ENCODE assay signal across 8 cellular contexts in genomic region chr1:155277070-155277895, GRCh38. TPM values are rescaled to one million over a fixed set of nuclear protein-coding genes. Genes with fewer than 3 reads are reported as not detected.
A peak's percentile ranks its signal among the peaks of the same experiment; 100 is the strongest.
DNase-seq lines count a peak whose midpoint lies in the region; ATAC-seq, FAIRE-seq and TF ChIP-seq lines count a peak whose summit lies in the region.

Gene HCN3 (plus strand): TSS chr1:155277463. CDS start chr1:155277591, 128 bp downstream.

- peaks cover 7% of the 10 kb centered on the region for H3K79me2 ChIP-seq in GM23338 (replicated peaks; ENCODE audit: insufficient read depth)
- peaks cover 6% of the 10 kb centered on the region for H3K79me2 ChIP-seq in fibroblast of lung (ENCODE audit: control insufficient read depth, insufficient read depth, low read length)

- H3K4me2 ChIP-seq in GM23338 (peak within 1 kb of the TSS; percentile 96), fibroblast of lung (ENCODE audit: extremely low read depth, insufficient read depth, low read length) (peak within 1 kb of the TSS; percentile 83)

- no peaks in the 10 kb centered on the region for H3K9me3 ChIP-seq in fibroblast of lung (ENCODE audit: control insufficient read depth, insufficient read depth, low read depth, low read length)
- no peaks in the 10 kb centered on the region for H3K9me3 ChIP-seq in naive thymus-derived CD4-positive, alpha-beta T cell (ENCODE audit: control insufficient read depth in 2 of 3, low read length in 3 of 3)

- H3K36me3 ChIP-seq in GM23338 (ENCODE audit: insufficient read depth) (no peaks in the 10 kb centered on the region), fibroblast of lung (ENCODE audit: control insufficient read depth, insufficient read depth, low read length) (no peaks in the 10 kb centered on the region)
- peaks cover 0 to 3% (median 0%) of the 10 kb centered on the region in 3 experiments for H3K36me3 ChIP-seq in naive thymus-derived CD4-positive, alpha-beta T cell (ENCODE audit: control insufficient read depth in 2 of 3, insufficient read depth in 3 of 3, low read length in 3 of 3)

- H3K27ac ChIP-seq in GM23338 (ENCODE audit: low read depth) (no peak within 1 kb of the TSS), fibroblast of lung (ENCODE audit: insufficient read depth, low read length) (no peak within 1 kb of the TSS)
- H3K27ac ChIP-seq in naive thymus-derived CD4-positive, alpha-beta T cell (ENCODE audit: low read depth, low read length): peak within 1 kb of the TSS; percentile 36

- peak; percentile 61 for ATAC-seq in GM23338
- ATAC-seq in naive thymus-derived CD4-positive, alpha-beta T cell: peak; percentile 71
- ATAC-seq in stimulated activated effector memory CD8-positive, alpha-beta T cell treated with anti-CD3 and anti-CD28 coated beads, Interleukin-12 subunit alpha, Interleukin-12 subunit beta, amount 100 ng/mL, for 72 hours: peak; percentile 77

- H3K4me1 Mint-ChIP-seq in GM23338: peaks cover 35% of the 10 kb centered on the region
- peaks cover 24 to 47% (median 38%) of the 10 kb centered on the region in 7 donors for H3K4me1 Mint-ChIP-seq in naive thymus-derived CD4-positive, alpha-beta T cell
- H3K4me1 Mint-ChIP-seq in stimulated activated effector memory CD8-positive, alpha-beta T cell treated with anti-CD3 and anti-CD28 coated beads, Interleukin-12 subunit alpha, Interleukin-12 subunit beta, amount 100 ng/mL, for 72 hours: peaks cover 41% of the 10 kb centered on the region

- H3K9ac ChIP-seq in fibroblast of lung (ENCODE audit: insufficient read depth, low read length): peak within 1 kb of the TSS; percentile 49

- H3K36me3 Mint-ChIP-seq in GM23338 (ENCODE audit: low read depth): peaks cover 7% of the 10 kb centered on the region
- H3K36me3 Mint-ChIP-seq in naive thymus-derived CD4-positive, alpha-beta T cell: peaks cover 0 to 10% (median 0%) of the 10 kb centered on the region in 5 donors
- peaks cover 14% of the 10 kb centered on the region for H3K36me3 Mint-ChIP-seq in stimulated activated effector memory CD8-positive, alpha-beta T cell treated with anti-CD3 and anti-CD28 coated beads, Interleukin-12 subunit alpha, Interleukin-12 subunit beta, amount 100 ng/mL, for 72 hours

- no peak for FAIRE-seq in RCC 7860 (lab: Jason Lieb, UNC)

- CTCF ChIA-PET in naive thymus-derived CD4-positive, alpha-beta T cell (lab: Charles Lee): interaction anchor here (1.2 kb wide), 1 partner anchor 46 kb away, joined by 6 read pairs; no protein-coding TSS in a partner anchor

- peaks cover 4% of the 10 kb centered on the region; the same call in 2 of the 3 replicates for H3K9me3 Mint-ChIP-seq in GM23338
- H3K9me3 Mint-ChIP-seq in naive thymus-derived CD4-positive, alpha-beta T cell: no peaks in the 10 kb centered on the region
- no peaks in the 10 kb centered on the region for H3K9me3 Mint-ChIP-seq in stimulated activated effector memory CD8-positive, alpha-beta T cell treated with anti-CD3 and anti-CD28 coated beads, Interleukin-12 subunit alpha, Interleukin-12 subunit beta, amount 100 ng/mL, for 72 hours

- TF ChIP-seq CTCF in GM23338 (conservative IDR thresholded peaks at IDR 0.05; ENCODE audit: low read depth in 2 of 2): peak; percentile 45 to 66
- peak; percentile 28 to 29 for TF ChIP-seq CTCF in fibroblast of lung (conservative IDR thresholded peaks at IDR 0.05 in 1 of 2, IDR thresholded peaks at IDR 0.05 in 1 of 2; ENCODE audit: low read depth in 1 of 2, low read length in 2 of 2)

- H3K27me3 ChIP-seq in GM23338 (ENCODE audit: insufficient read depth): no peaks in the 10 kb centered on the region
- no peaks in the 10 kb centered on the region for H3K27me3 ChIP-seq in fibroblast of lung (ENCODE audit: control insufficient read depth, insufficient read depth, low read length)
- no peaks in the 10 kb centered on the region for H3K27me3 ChIP-seq in naive thymus-derived CD4-positive, alpha-beta T cell (ENCODE audit: control insufficient read depth in 2 of 2, insufficient read depth in 2 of 2, low read length in 2 of 2)

- peaks cover 24% of the 10 kb centered on the region for H3F3A ChIP-seq in GM23338 (replicated peaks; ENCODE audit: low read depth)

- DNase-seq in DMS79 (lab: John Stamatoyannopoulos, UW) (peak; percentile 94), GM23338 (ENCODE audit: low spot score) (peak; percentile 100), LHCN-M2 (ENCODE audit: low read depth) (peak; percentile 93), RCC 7860 (ENCODE audit: low spot score) (peak; percentile 90), activated T-helper 1 cell treated with Interleukin-2 at 50 U/mL for 16 hours (ENCODE audit: low read depth) (peak; percentile 85), fibroblast of lung (ENCODE audit: low read depth in 2 of 2) (peak; percentile 85 to 96)
- peak; percentile 68 to 95 (median 70) for DNase-seq in naive thymus-derived CD4-positive, alpha-beta T cell
- peak; percentile 93 to 97 for DNase-seq in stimulated activated effector memory CD8-positive, alpha-beta T cell treated with anti-CD3 and anti-CD28 coated beads, Interleukin-12 subunit alpha, Interleukin-12 subunit beta, amount 100 ng/mL, for 72 hours (ENCODE audit: low spot score in 2 of 2)

- peak within 1 kb of the TSS; percentile 73 for H3K4me3 Mint-ChIP-seq in GM23338
- H3K4me3 Mint-ChIP-seq in naive thymus-derived CD4-positive, alpha-beta T cell: peak within 1 kb of the TSS; percentile 75 to 90 (median 86)
- peak within 1 kb of the TSS; percentile 75 for H3K4me3 Mint-ChIP-seq in stimulated activated effector memory CD8-positive, alpha-beta T cell treated with anti-CD3 and anti-CD28 coated beads, Interleukin-12 subunit alpha, Interleukin-12 subunit beta, amount 100 ng/mL, for 72 hours

- H2AFZ ChIP-seq in GM23338 (peak within 1 kb of the TSS; percentile 72), fibroblast of lung (ENCODE audit: low read length) (peak within 1 kb of the TSS; percentile 63)

- no peaks in the 10 kb centered on the region for H3K9me2 ChIP-seq in GM23338 (ENCODE audit: insufficient read depth)

- no peak within 1 kb of the TSS for H3K27ac Mint-ChIP-seq in GM23338
- H3K27ac Mint-ChIP-seq in naive thymus-derived CD4-positive, alpha-beta T cell: peak within 1 kb of the TSS in 8 of 9 donors; percentile 44 to 83 (median 69)
- peak within 1 kb of the TSS; percentile 76 for H3K27ac Mint-ChIP-seq in stimulated activated effector memory CD8-positive, alpha-beta T cell treated with anti-CD3 and anti-CD28 coated beads, Interleukin-12 subunit alpha, Interleukin-12 subunit beta, amount 100 ng/mL, for 72 hours

- H3K4me3 ChIP-seq in GM23338 (peak within 1 kb of the TSS; percentile 89), fibroblast of lung (replicated peaks in 1 of 4; ENCODE audit: control extremely low read depth in 1 of 4, insufficient read depth in 1 of 4, low read depth in 3 of 4, low read length in 4 of 4) (peak within 1 kb of the TSS; percentile 58 to 83 (median 67))
- H3K4me3 ChIP-seq in naive thymus-derived CD4-positive, alpha-beta T cell (ENCODE audit: low read length): peak within 1 kb of the TSS; percentile 59

- peaks cover 18% of the 10 kb centered on the region for H3K27me3 Mint-ChIP-seq in GM23338 (ENCODE audit: insufficient read depth, low read depth, poor library complexity)
- peaks cover 0 to 11% (median 0%) of the 10 kb centered on the region in 5 donors for H3K27me3 Mint-ChIP-seq in naive thymus-derived CD4-positive, alpha-beta T cell

- H4K20me1 ChIP-seq in GM23338 (replicated peaks; ENCODE audit: insufficient read depth) (peaks cover 2% of the 10 kb centered on the region; the same call in 1 of the 2 replicates), fibroblast of lung (ENCODE audit: control insufficient read depth, extremely low read depth, insufficient read depth, low read length) (no peaks in the 10 kb centered on the region)

- H3K4me1 ChIP-seq in GM23338 (ENCODE audit: insufficient read depth) (peaks cover 31% of the 10 kb centered on the region), fibroblast of lung (ENCODE audit: control insufficient read depth, extremely low read depth, insufficient read depth, low read length) (peaks cover 9% of the 10 kb centered on the region)
- peaks cover 18 to 19% of the 10 kb centered on the region in 2 donors for H3K4me1 ChIP-seq in naive thymus-derived CD4-positive, alpha-beta T cell (ENCODE audit: control insufficient read depth in 2 of 2, insufficient read depth in 2 of 2, low read length in 2 of 2)

- intact Hi-C loops in naive thymus-derived CD4-positive, alpha-beta T cell (cut with micrococcal nuclease): loop anchor here (1.0 to 10.0 kb wide), 9 partner anchors 15 to 778 kb away; partner anchors contain the start of genes FDPS (in 2 of the 2), DAP3 (in 1 of the 2), LAMTOR2 (in 1 of the 2) and SCAMP3 (in 1 of the 2)

- POLR2A ChIA-PET in naive thymus-derived CD4-positive, alpha-beta T cell (lab: Charles Lee): interaction anchor here (1.2 to 1.6 kb wide), 3 partner anchors 15 to 46 kb away, joined by 4 to 5 read pairs (median 4); partner anchors contain the start of genes RUSC1 and SCAMP3

TF ChIP-seq in GM23338, 12 proteins besides CTCF, POLR2A, EP300 and RAD21 (continues in another document):
- no peak for TF ChIP-seq NANOG (IDR thresholded peaks at IDR 0.05; ENCODE audit: borderline replicate concordance)

RNA-seq across cellular contexts. Expression of gene HCN3, which starts in this region (rescaled TPM):
- total RNA-seq in GM23338 (2014; rRNA removed; shearing (Covaris generic)): 3.5 and 4.9 TPM in 2 replicates
- polyA plus RNA-seq in GM23338 (2016; fragmentation: Nextera tagmentation; extraction: Ambion mirVana) (3.4 and 4.6 TPM in 2 replicates), fibroblast of lung (0.79 and 0.86 TPM in 2 replicates)
- total RNA-seq in LHCN-M2 (2014; rRNA removed) (1.8 and 2.1 TPM in 2 replicates), fibroblast of lung (0.99 and 1.0 TPM in 2 replicates)
- polyA plus RNA-seq in LHCN-M2 (2012): 2.2 TPM
- 0.73 and 1.1 TPM in 2 replicates for polyA plus RNA-seq in fibroblast of lung (2012)
- polyA minus RNA-seq in fibroblast of lung (ENCODE audit: low replicate concordance): 7.3 and 11.7 TPM in 2 replicates
- 1 to 10 TPM; 1.6 to 3.3 (median 2.8) TPM for total RNA-seq in naive thymus-derived CD4-positive, alpha-beta T cell
- under 1 TPM in 1 of 2 donors, not detected in 1; 0.07 TPM for polyA plus RNA-seq in naive thymus-derived CD4-positive, alpha-beta T cell
